7 cellular contexts compared by ENCODE assay signal in the genomic region with DNA sequence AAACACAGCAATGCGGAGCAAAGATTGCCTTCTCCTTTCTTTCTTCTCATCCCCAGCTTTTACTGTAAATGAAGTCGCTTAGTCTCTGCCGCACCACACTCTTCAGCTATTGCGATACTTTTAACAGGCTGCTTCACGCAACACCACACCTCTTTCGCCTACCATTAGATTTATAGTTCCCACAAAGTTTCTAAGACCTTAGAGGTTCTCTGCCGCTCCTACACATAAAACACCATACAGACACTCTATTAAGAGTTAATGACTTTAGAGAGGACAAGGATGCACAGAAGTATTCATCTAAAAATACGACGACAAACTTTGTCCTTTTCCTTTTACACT. TPM values are rescaled to one million over a fixed set of nuclear protein-coding genes. Genes with fewer than 3 reads are reported as not detected.
DNase-seq lines count a peak whose midpoint lies in the region; ATAC-seq, FAIRE-seq and TF ChIP-seq lines count a peak whose summit lies in the region.

No MANE protein-coding gene starts in this region.

- peaks cover 23% of the 10 kb centered on the region for H4K20me1 ChIP-seq in GM23248 (ENCODE audit: insufficient read depth)
- H4K20me1 ChIP-seq in Karpas-422 (ENCODE audit: insufficient read depth, low read depth, low read length) = no peaks in the 10 kb centered on the region

- H3K27ac ChIP-seq in GM23248 (peak overlapping the region; percentile 82), Karpas-422 (ENCODE audit: low read length) (peak overlapping the region; percentile 83), kidney (ENCODE audit: low read depth in 2 of 2, low read length in 2 of 2) (no peak overlapping the region), substantia nigra (ENCODE audit: low read depth, low read length, poor library complexity, severe bottlenecking) (peak overlapping the region; percentile 65)

- H3K4me1 ChIP-seq in GM23248 (ENCODE audit: insufficient read depth) (peaks cover 42% of the 10 kb centered on the region), Karpas-422 (ENCODE audit: low read length) (peaks cover 28% of the 10 kb centered on the region), kidney (ENCODE audit: control insufficient read depth in 1 of 2, insufficient read depth in 1 of 2, low read depth in 1 of 2, low read length in 2 of 2) (peaks cover 8 to 9% of the 10 kb centered on the region in 2 donors)

- H3K9me2 ChIP-seq in GM23248 (ENCODE audit: insufficient read depth) (no peaks in the 10 kb centered on the region), Karpas-422 (replicated peaks; ENCODE audit: insufficient read depth, low read length) (no peaks in the 10 kb centered on the region)

- H3K9me3 ChIP-seq in GM23248 (ENCODE audit: low read depth) (no peaks in the 10 kb centered on the region), Karpas-422 (ENCODE audit: low read length) (no peaks in the 10 kb centered on the region), kidney (ENCODE audit: control insufficient read depth in 1 of 2, low read length in 2 of 2) (no peaks in the 10 kb centered on the region)

- ATAC-seq in GM18499 (IDR thresholded peaks at IDR 0.05; ENCODE audit: insufficient read depth, unreplicated experiment) = peak; percentile 34

- no peak for FAIRE-seq in kidney (lab: Jason Lieb, UNC)

- peaks cover 24% of the 10 kb centered on the region for H3F3A ChIP-seq in GM23248 (ENCODE audit: insufficient read depth)

- H3K4me3 ChIP-seq in GM23248 (peak overlapping the region; percentile 96), Karpas-422 (ENCODE audit: low read length) (peak overlapping the region; percentile 94), astrocyte of the spinal cord (ENCODE audit: low read depth, low read length) (peak overlapping the region; percentile 63), kidney (ENCODE audit: low read length in 2 of 2) (peak overlapping the region; percentile 85 to 97)

- WGBS in GM23248 (ENCODE audit: low coverage in 1 of 2, low lambda C conversion rate in 2 of 2, missing lambda C conversion rate in 2 of 2), 2 experiments = 1 to 2% methylated on average over 9 of the region's 9 CpGs

- no peaks in the 10 kb centered on the region for H3K36me3 ChIP-seq in GM23248 (ENCODE audit: low read depth)
- 0 out of 2 replicates have a peak, but pooled peaks cover under 1% of the 10 kb centered on the region for H3K36me3 ChIP-seq in Karpas-422 (ENCODE audit: insufficient read depth, low read length)
- no peaks in the 10 kb centered on the region for H3K36me3 ChIP-seq in kidney (ENCODE audit: control insufficient read depth in 1 of 2, insufficient read depth in 2 of 2, low read length in 2 of 2)

- peak overlapping the region; percentile 93 for H3K9ac ChIP-seq in GM23248
- H3K9ac ChIP-seq in Karpas-422 (ENCODE audit: low read length) = peak overlapping the region; percentile 94
- peak overlapping the region; percentile 28 to 76 for H3K9ac ChIP-seq in kidney (ENCODE audit: low read length in 2 of 2)

- intact Hi-C loops in kidney (cut with DNase I) = no loop called here

- in situ Hi-C loops in GM23248 (cut with MboI) = no loop called here
- in situ Hi-C loops in astrocyte of the spinal cord (cut with HindIII; ENCODE audit: low sequenced_read_pairs) = no loop called here

- peaks cover 46% of the 10 kb centered on the region for H3K79me2 ChIP-seq in GM23248 (ENCODE audit: insufficient read depth)
- H3K79me2 ChIP-seq in Karpas-422 (ENCODE audit: low read length) = peaks cover 60% of the 10 kb centered on the region

- TF ChIP-seq CTCF in astrocyte of the spinal cord (IDR thresholded peaks at IDR 0.05; ENCODE audit: low read depth, low read length) = no peak
- TF ChIP-seq CTCF in kidney (IDR thresholded peaks at IDR 0.05; ENCODE audit: borderline replicate concordance, extremely low read depth, insufficient read depth) = no peak

- DNase-seq in GM23248 (peak; percentile 65), Karpas-422 (no peak), astrocyte of the spinal cord (ENCODE audit: low read depth, low spot score) (peak; percentile 39), kidney (no peak), substantia nigra (lab: John Stamatoyannopoulos, UW) (no peak), ecto neural progenitor cell (ENCODE audit: low spot score) (no peak)

- peak overlapping the region; percentile 100 for H2AFZ ChIP-seq in GM23248
- H2AFZ ChIP-seq in Karpas-422 (ENCODE audit: low read length) = peak overlapping the region; percentile 62; the same call in 1 of the 2 replicates

- peak overlapping the region; percentile 95 for H3K4me2 ChIP-seq in GM23248 (ENCODE audit: unreplicated experiment)
- peak overlapping the region; percentile 86 for H3K4me2 ChIP-seq in Karpas-422 (ENCODE audit: low read depth, low read length, poor library complexity, severe bottlenecking)

- H3K27me3 ChIP-seq in GM23248 (replicated peaks; ENCODE audit: insufficient read depth) (no peaks in the 10 kb centered on the region), Karpas-422 (ENCODE audit: low read length) (no peaks in the 10 kb centered on the region)

RNA-seq across cellular contexts. Expression of a gene that starts 0.6 kb away (rescaled TPM):
- total RNA-seq in GM23248 (2014; rRNA removed; shearing (Covaris generic)) = 10.2 and 20.1 TPM in 2 replicates
- 13.7 and 17.8 TPM in 2 replicates for polyA plus RNA-seq in GM23248 (2016; fragmentation: Nextera tagmentation; extraction: Ambion mirVana)
- 26.4 and 31.7 TPM in 2 replicates for total RNA-seq in Karpas-422 (2014; rRNA removed; shearing (Covaris generic); ENCODE audit: low replicate concordance)
- 51.1 TPM for total RNA-seq in kidney
- polyA plus RNA-seq in kidney (ENCODE audit: insufficient read depth, low read depth, low replicate concordance) = 7.1 TPM

RNA-seq across cellular contexts. Expression of a gene that starts 34.4 kb away (rescaled TPM):
- total RNA-seq in GM23248 (2014; rRNA removed; shearing (Covaris generic)) = 4.2 and 4.6 TPM in 2 replicates
- 5.5 and 7.3 TPM in 2 replicates for polyA plus RNA-seq in GM23248 (2016; fragmentation: Nextera tagmentation; extraction: Ambion mirVana)
- 8.0 and 13.0 TPM in 2 replicates for total RNA-seq in Karpas-422 (2014; rRNA removed; shearing (Covaris generic); ENCODE audit: low replicate concordance)
- 6.5 TPM for total RNA-seq in kidney
- 3.8 TPM for polyA plus RNA-seq in kidney (ENCODE audit: insufficient read depth, low read depth, low replicate concordance)

Comparison
In these comparisons a context has a peak if more than half of its experiments do, and no peak if none do; other contexts are left out.
1. DNase-seq: peak in GM23248 (single experiment) and astrocyte of the spinal cord (single experiment); none in Karpas-422 (single experiment), kidney (single experiment), substantia nigra (0 of 49) and ecto neural progenitor cell (single experiment).
2. H3K27ac ChIP-seq: peak in GM23248 (single experiment), Karpas-422 (single experiment) and substantia nigra (single experiment); none in kidney (0 of 2).
3. Peak in every context shown above with its lines, with median percentiles within 50 percentile points of each other: H3K4me3 ChIP-seq and H3K9ac ChIP-seq.